Comparison of ENCODE assay signal across 31 cellular contexts in the genomic region with DNA sequence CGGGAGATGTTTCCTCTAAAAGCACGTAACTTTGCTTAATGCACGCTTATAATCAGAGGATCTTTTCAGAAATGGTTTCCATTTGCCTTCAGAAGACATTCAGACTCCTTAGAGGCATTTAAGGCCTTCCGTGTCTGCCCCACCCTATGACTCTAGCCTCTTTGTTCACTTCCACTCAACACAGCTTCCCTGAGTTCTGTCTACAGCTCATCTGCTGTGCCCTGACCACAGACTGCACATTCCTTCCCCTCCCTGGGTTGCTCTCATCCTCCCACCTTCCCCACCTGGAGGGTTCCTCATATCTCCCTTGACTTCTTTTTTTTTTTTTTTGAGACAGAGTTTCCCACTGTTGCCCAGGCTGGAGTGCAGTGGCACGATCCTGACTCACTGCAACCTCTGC. TPM values are rescaled to one million over a fixed set of nuclear protein-coding genes. Genes with fewer than 3 reads are reported as not detected.
DNase-seq lines count a peak whose midpoint lies in the region; ATAC-seq, FAIRE-seq and TF ChIP-seq lines count a peak whose summit lies in the region.
"Had no signal": no experiment of that assay in that cellular context is flagged by ENCODE, and none has a peak within 500 bp of the region (broad histone marks: within the 10 kb centered on the region; RNA-seq: fewer than 3 reads in every experiment).

No MANE protein-coding gene starts in this region.

- H3K36me3 ChIP-seq in cardiac muscle cell: peaks cover 44% of the 10 kb centered on the region
- H3K36me3 ChIP-seq in keratinocyte (ENCODE audit: control insufficient read depth in 2 of 2, extremely low read depth in 1 of 2, insufficient read depth in 2 of 2, low read length in 2 of 2): peaks cover 27 to 30% of the 10 kb centered on the region in 2 experiments
- peaks cover 9 to 40% (median 36%) of the 10 kb centered on the region in 4 donors for H3K36me3 ChIP-seq in upper lobe of left lung

- FAIRE-seq in keratinocyte (lab: Jason Lieb, UNC): no peak
- FAIRE-seq: A204.1, GM19239, H54, HTR-8/SVneo, small intestine, urothelium cell line had no signal

- H3K27me3 ChIP-seq in cardiac muscle cell (no peaks in the 10 kb centered on the region), keratinocyte (ENCODE audit: control insufficient read depth, extremely low read depth, insufficient read depth, low read length) (no peaks in the 10 kb centered on the region), upper lobe of left lung (no peaks in the 10 kb centered on the region)
- H3K27me3 ChIP-seq: body of pancreas, heart right ventricle had no signal

- dilution Hi-C loops in keratinocyte (cut with MboI; ENCODE audit: extremely low pct_ligation_motif_present, low sequenced_read_pairs): no loop called here

- no peaks in the 10 kb centered on the region for H4K20me1 ChIP-seq in keratinocyte (ENCODE audit: control insufficient read depth, extremely low read depth, insufficient read depth, low read length)

- H3K79me2 ChIP-seq in keratinocyte (ENCODE audit: control insufficient read depth, insufficient read depth, low read length): peaks cover 15% of the 10 kb centered on the region

- H3K9me3 ChIP-seq in cardiac muscle cell (ENCODE audit: low read depth): no peaks in the 10 kb centered on the region
- no peaks in the 10 kb centered on the region for H3K9me3 ChIP-seq in keratinocyte (ENCODE audit: control insufficient read depth, low read depth, low read length)
- H3K9me3 ChIP-seq in upper lobe of left lung: no peaks in the 10 kb centered on the region
- H3K9me3 ChIP-seq: body of pancreas, heart right ventricle had no signal

- H3K27me3 Mint-ChIP-seq in central memory CD8-positive, alpha-beta T cell: no peaks in the 10 kb centered on the region
- H3K27me3 Mint-ChIP-seq: CD4-positive, alpha-beta memory T cell had no signal

- peaks cover 33% of the 10 kb centered on the region for H3K36me3 Mint-ChIP-seq in central memory CD8-positive, alpha-beta T cell (ENCODE audit: insufficient read depth)

- TF ChIP-seq POLR2A in upper lobe of left lung (IDR thresholded peaks at IDR 0.05): no peak
- TF ChIP-seq POLR2A in lower leg skin (IDR thresholded peaks at IDR 0.05): no peak

- no peak for TF ChIP-seq EP300 in upper lobe of left lung (IDR thresholded peaks at IDR 0.05)

- H3K4me3 ChIP-seq in cardiac muscle cell: no peak overlapping the region
- no peak overlapping the region for H3K4me3 ChIP-seq in keratinocyte (ENCODE audit: control insufficient read depth in 2 of 3, extremely low read depth in 1 of 3, insufficient read depth in 2 of 3, low read depth in 1 of 3, low read length in 3 of 3)
- no peak overlapping the region for H3K4me3 ChIP-seq in upper lobe of left lung
- H3K4me3 ChIP-seq in lower leg skin (ENCODE audit: low read depth, poor library complexity, severe bottlenecking): no peak overlapping the region
- H3K4me3 ChIP-seq: body of pancreas, lung, PC-9 had no signal

- H3K4me3 Mint-ChIP-seq in central memory CD8-positive, alpha-beta T cell: no peak overlapping the region

- no peak for ATAC-seq in central memory CD8-positive, alpha-beta T cell (replicated peaks; ENCODE audit: extremely low read depth, poor library complexity, severe bottlenecking)
- ATAC-seq in upper lobe of left lung (ENCODE audit: low FRiP score in 2 of 2): no peak
- ATAC-seq: body of pancreas had no signal

- H3K27ac Mint-ChIP-seq in central memory CD8-positive, alpha-beta T cell (ENCODE audit: low read depth): peak overlapping the region; percentile 41
- H3K27ac Mint-ChIP-seq: nephron had no signal

- H3K4me2 ChIP-seq in keratinocyte (ENCODE audit: control insufficient read depth, extremely low read depth, insufficient read depth, low read depth, low read length): no peak overlapping the region
- H3K4me2 ChIP-seq: PC-9 had no signal

- H3K9me1 ChIP-seq in keratinocyte (ENCODE audit: control insufficient read depth, extremely low read depth, insufficient read depth, low read length): no peaks in the 10 kb centered on the region

- H3K9ac ChIP-seq in keratinocyte (ENCODE audit: control insufficient read depth, extremely low read depth, insufficient read depth, low read length): no peak overlapping the region

- H3K4me1 ChIP-seq in cardiac muscle cell (ENCODE audit: low read depth) (peaks cover 35% of the 10 kb centered on the region), keratinocyte (ENCODE audit: control insufficient read depth, extremely low read depth, insufficient read depth, low read length) (peaks cover 17% of the 10 kb centered on the region), upper lobe of left lung (peaks cover 0 to 7% (median 2%) of the 10 kb centered on the region in 4 donors)
- H3K4me1 ChIP-seq: body of pancreas had no signal

- WGBS in upper lobe of left lung, 2 donors: 86 to 89% methylated on average over 5 of the region's 5 CpGs
- WGBS in lower leg skin, 2 donors: 95% methylated on average over 5 of the region's 5 CpGs

- no peak overlapping the region for H2AFZ ChIP-seq in keratinocyte (ENCODE audit: control insufficient read depth, low read length)
- H2AFZ ChIP-seq: PC-9 had no signal

- DNase-seq in cardiac muscle cell (ENCODE audit: low read depth in 1 of 2, low spot score in 1 of 2): no peak
- DNase-seq in cardiac septum (ENCODE audit: low spot score): no peak
- no peak for DNase-seq in central memory CD8-positive, alpha-beta T cell (ENCODE audit: low spot score in 2 of 2)
- peak; percentile 26 for DNase-seq in keratinocyte (ENCODE audit: low read depth, low spot score)
- DNase-seq in upper lobe of left lung: no peak
- DNase-seq in lower leg skin (ENCODE audit: low spot score in 2 of 2): no peak
- no peak for DNase-seq in DMS114 treated with DMSO at 0.1 percent for 48 hours (lab: John Stamatoyannopoulos, UW; ENCODE audit: unreplicated experiment)
- no peak for DNase-seq in NCI-H146 (lab: John Stamatoyannopoulos, UW)
- DNase-seq: activated CD4-positive, alpha-beta T cell treated with anti-CD3 and anti-CD28 coated beads, Interleukin-2, amount 50 U/mL, for 48 hours; activated CD4-positive, CD25-positive, alpha-beta regulatory T cell treated with anti-CD3 and anti-CD28 coated beads, Interleukin-2, amount 50 U/mL, for 72 hours; activated naive CD4-positive, alpha-beta T cell; activated T-cell treated with anti-CD3 and anti-CD28 coated beads, Interleukin-2, amount 50 U/mL, for 48 hours; body of pancreas; CD4-positive, alpha-beta memory T cell; EL; foreskin fibroblast; NCI-H2029 treated with DMSO at 0.1 percent for 48 hours; NCI-H2227 treated with DMSO at 0.1 percent for 48 hours; NCI-H526 treated with DMSO at 0.1 percent for 48 hours; PC-9; stimulated activated naive CD4-positive, alpha-beta T cell; T-helper 2 cell had no signal

- TF ChIP-seq CTCF in cardiac muscle cell (IDR thresholded peaks at IDR 0.05; ENCODE audit: low read depth, low read length): no peak
- TF ChIP-seq CTCF in keratinocyte (optimal IDR thresholded peaks at IDR 0.05 in 1 of 3, IDR thresholded peaks at IDR 0.05 in 1 of 3, conservative IDR thresholded peaks at IDR 0.05 in 1 of 3; ENCODE audit: extremely low read depth in 1 of 3, insufficient read depth in 2 of 3, low read length in 3 of 3): no peak
- no peak for TF ChIP-seq CTCF in upper lobe of left lung (IDR thresholded peaks at IDR 0.05)
- TF ChIP-seq CTCF in lower leg skin (IDR thresholded peaks at IDR 0.05): no peak

- peak overlapping the region; percentile 86 for H3K27ac ChIP-seq in cardiac muscle cell
- H3K27ac ChIP-seq in keratinocyte (ENCODE audit: control insufficient read depth, insufficient read depth, low read length): peak overlapping the region; percentile 38
- H3K27ac ChIP-seq in upper lobe of left lung: peak overlapping the region in 3 of 4 donors; percentile 18 to 48 (median 26)
- H3K27ac ChIP-seq: body of pancreas, PC-9 had no signal

- H3K4me1 Mint-ChIP-seq in central memory CD8-positive, alpha-beta T cell: peaks cover 26% of the 10 kb centered on the region

- intact Hi-C loops in cardiac septum (cut with DNase I): no loop called here
- intact Hi-C loops in lower leg skin (cut with DNase I; ENCODE audit: low total_unique reads): no loop called here

- no peaks in the 10 kb centered on the region for H3K9me3 Mint-ChIP-seq in central memory CD8-positive, alpha-beta T cell
- H3K9me3 Mint-ChIP-seq: CD4-positive, alpha-beta memory T cell; nephron had no signal

RNA-seq across cellular contexts. Expression of a gene that starts 16.6 kb away (rescaled TPM):
- total RNA-seq in cardiac muscle cell (168 and 196 TPM in 2 replicates), cardiac septum (73.8 TPM), upper lobe of left lung (100 to 1,000 TPM in 2 of 6 donors, 10 to 100 TPM in 4; 62.4 to 186 (median 77.4) TPM), lower leg skin (100 to 1,000 TPM in 1 of 4 donors, 10 to 100 TPM in 3; 76.0 to 100 (median 92.2) TPM)
- polyA plus RNA-seq in cardiac muscle cell (185 and 213 TPM in 2 replicates), keratinocyte (55.9 to 70.0 TPM (median 61.8 TPM) in 3 replicates)
- 78.7 TPM for polyA plus RNA-seq in keratinocyte (2011; ENCODE audit: low read depth)
- polyA plus RNA-seq in keratinocyte (2011; cell fraction: cytosol; rRNA removed): 62.0 and 66.6 TPM in 2 replicates
- 128 and 134 TPM in 2 replicates for polyA plus RNA-seq in keratinocyte (2011; cell fraction: nucleus; rRNA removed)
- polyA plus RNA-seq in keratinocyte (2012; ENCODE audit: low replicate concordance): 42.4 and 43.7 TPM in 2 replicates
- 132 to 146 TPM (median 141 TPM) in 3 replicates for polyA minus RNA-seq in keratinocyte
- 88.1 TPM for polyA minus RNA-seq in keratinocyte (2011; cell fraction: cytosol; rRNA and poly(A)+ RNA removed)
- 57.0 and 97.7 TPM in 2 replicates for polyA minus RNA-seq in keratinocyte (2011; cell fraction: nucleus; rRNA and poly(A)+ RNA removed)

RNA-seq across cellular contexts. Expression of a gene that starts 17.0 kb away (rescaled TPM):
- total RNA-seq in cardiac muscle cell: 22.4 and 32.3 TPM in 2 replicates
- polyA plus RNA-seq in cardiac muscle cell: 29.0 and 33.8 TPM in 2 replicates
- total RNA-seq in cardiac septum: 3.9 TPM
- polyA plus RNA-seq in keratinocyte: 5.4 to 6.2 TPM (median 6.0 TPM) in 3 replicates
- 2.2 TPM for polyA plus RNA-seq in keratinocyte (2011; ENCODE audit: low read depth)
- polyA plus RNA-seq in keratinocyte (2011; cell fraction: cytosol; rRNA removed): 2.5 and 2.7 TPM in 2 replicates
- polyA plus RNA-seq in keratinocyte (2011; cell fraction: nucleus; rRNA removed): 6.3 and 6.6 TPM in 2 replicates
- polyA plus RNA-seq in keratinocyte (2012; ENCODE audit: low replicate concordance): 1.6 and 4.9 TPM in 2 replicates
- polyA minus RNA-seq in keratinocyte: 8.1 to 26.6 TPM (median 11.4 TPM) in 3 replicates
- polyA minus RNA-seq in keratinocyte (2011; cell fraction: cytosol; rRNA and poly(A)+ RNA removed): 3.1 TPM
- polyA minus RNA-seq in keratinocyte (2011; cell fraction: nucleus; rRNA and poly(A)+ RNA removed): 5.4 and 7.4 TPM in 2 replicates
- 10 to 100 TPM in 2 of 6 donors, 1 to 10 TPM in 4; 4.3 to 27.2 (median 7.5) TPM for total RNA-seq in upper lobe of left lung
- 10 to 100 TPM in 3 of 4 donors, 1 to 10 TPM in 1; 9.0 to 23.3 (median 16.6) TPM for total RNA-seq in lower leg skin

Comparison
In these comparisons a context has a peak if more than half of its experiments do, and no peak if none do; other contexts are left out.
1. H3K27ac ChIP-seq: peak in every context shown above with its lines; median percentile 86 in cardiac muscle cell; 38 in keratinocyte; 26 in upper lobe of left lung.